In the genomic region with DNA sequence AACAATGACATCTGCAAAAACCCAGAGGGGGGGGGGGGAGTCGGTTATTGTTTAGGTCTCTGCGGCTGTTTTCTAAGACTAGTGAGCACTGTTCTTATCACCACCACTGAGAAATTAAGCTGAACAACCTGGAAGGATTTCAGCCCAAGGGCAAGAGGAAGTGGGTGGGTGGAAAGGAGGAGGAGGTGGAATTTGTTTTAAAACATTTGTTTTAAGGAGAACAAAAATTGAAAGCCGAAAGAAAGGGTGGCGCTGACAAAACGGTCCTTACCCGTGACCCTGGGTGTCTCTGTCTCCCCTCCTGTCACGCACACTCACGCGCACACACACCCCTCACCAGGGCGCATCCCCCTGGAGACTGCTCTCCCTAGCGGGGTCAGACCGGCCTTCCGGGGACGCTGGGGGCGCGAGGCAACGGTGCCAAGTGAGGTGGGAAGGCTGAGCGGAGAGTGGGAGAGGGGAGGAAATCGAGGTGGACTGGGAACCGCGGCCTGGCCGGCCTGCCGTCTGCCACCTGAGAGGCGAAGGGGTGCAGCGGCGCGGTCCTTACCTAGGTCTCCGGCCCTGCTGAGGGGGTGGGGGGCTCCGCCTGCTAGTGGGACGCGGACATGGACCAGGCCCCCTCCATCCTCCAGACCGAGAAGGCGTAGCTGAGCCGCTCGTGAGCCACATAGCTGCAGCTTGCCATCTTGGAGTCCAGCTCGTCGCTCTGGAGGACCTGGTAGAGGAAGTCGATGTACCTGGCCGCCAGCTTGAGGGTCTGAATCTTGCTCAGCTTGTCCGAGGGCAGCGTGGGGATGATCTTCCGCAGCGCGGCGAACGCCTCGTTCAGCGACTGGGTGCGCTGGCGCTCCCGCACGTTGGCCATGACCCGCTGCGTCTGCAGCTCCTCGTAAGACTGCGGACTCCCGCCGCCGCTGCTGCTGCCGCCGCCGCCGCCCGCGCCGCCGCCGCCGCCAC, we compare ENCODE assay signal across 1 cellular context.
TF ChIP-seq lines count a peak whose summit lies in the region.

No MANE protein-coding gene starts in this region.

TF ChIP-seq in HEK293, 187 proteins besides CTCF, POLR2A, EP300 and RAD21 (continued from another document):
- TF ChIP-seq ZNF37A (tag by site-specific recombination; IDR thresholded peaks at IDR 0.05) (no peak), EGR2 (tag by site-specific recombination; IDR thresholded peaks at IDR 0.05; ENCODE audit: low read depth) (peak; percentile 64), ZBTB8A (tag by site-specific recombination; IDR thresholded peaks at IDR 0.05) (no peak), ZSCAN23 (tag by site-specific recombination; IDR thresholded peaks at IDR 0.05) (no peak), ZBTB17 (tag by site-specific recombination; IDR thresholded peaks at IDR 0.05) (peak; percentile 81), MYNN (tag by site-specific recombination; IDR thresholded peaks at IDR 0.05; ENCODE audit: borderline replicate concordance) (no peak), ZNF10 (tag by site-specific recombination; IDR thresholded peaks at IDR 0.05) (no peak), ZNF624 (tag by site-specific recombination; IDR thresholded peaks at IDR 0.05) (no peak), ZNF785 (tag by site-specific recombination; IDR thresholded peaks at IDR 0.05) (no peak), ZNF19 (tag by site-specific recombination; IDR thresholded peaks at IDR 0.05; ENCODE audit: low read depth) (no peak), ZNF2 (tag by site-specific recombination; IDR thresholded peaks at IDR 0.05) (no peak), ZNF521 (tag by site-specific recombination; IDR thresholded peaks at IDR 0.05) (no peak), HOXA7 (CRISPR knock-in tag; IDR thresholded peaks at IDR 0.05; ENCODE audit: borderline replicate concordance) (no peak), ZNF843 (tag by site-specific recombination; IDR thresholded peaks at IDR 0.05) (no peak), KLF8 (tag by site-specific recombination; IDR thresholded peaks at IDR 0.05) (no peak), ZFHX2 (tag by site-specific recombination; conservative IDR thresholded peaks at IDR 0.05) (peak; percentile 65), SETDB1 (IDR thresholded peaks at IDR 0.05; ENCODE audit: insufficient read length, low read length) (no peak), ZNF777 (tag by site-specific recombination; IDR thresholded peaks at IDR 0.05; ENCODE audit: borderline replicate concordance) (peak; percentile 30; the same call in 1 of the 2 replicates)
- TF ChIP-seq, protein P1, sequence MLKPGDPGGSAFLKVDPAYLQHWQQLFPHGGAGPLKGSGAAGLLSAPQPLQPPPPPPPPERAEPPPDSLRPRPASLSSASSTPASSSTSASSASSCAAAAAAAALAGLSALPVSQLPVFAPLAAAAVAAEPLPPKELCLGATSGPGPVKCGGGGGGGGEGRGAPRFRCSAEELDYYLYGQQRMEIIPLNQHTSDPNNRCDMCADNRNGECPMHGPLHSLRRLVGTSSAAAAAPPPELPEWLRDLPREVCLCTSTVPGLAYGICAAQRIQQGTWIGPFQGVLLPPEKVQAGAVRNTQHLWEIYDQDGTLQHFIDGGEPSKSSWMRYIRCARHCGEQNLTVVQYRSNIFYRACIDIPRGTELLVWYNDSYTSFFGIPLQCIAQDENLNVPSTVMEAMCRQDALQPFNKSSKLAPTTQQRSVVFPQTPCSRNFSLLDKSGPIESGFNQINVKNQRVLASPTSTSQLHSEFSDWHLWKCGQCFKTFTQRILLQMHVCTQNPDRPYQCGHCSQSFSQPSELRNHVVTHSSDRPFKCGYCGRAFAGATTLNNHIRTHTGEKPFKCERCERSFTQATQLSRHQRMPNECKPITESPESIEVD (tag by site-specific recombination; IDR thresholded peaks at IDR 0.05), result no peak
- TF ChIP-seq, protein P2, sequence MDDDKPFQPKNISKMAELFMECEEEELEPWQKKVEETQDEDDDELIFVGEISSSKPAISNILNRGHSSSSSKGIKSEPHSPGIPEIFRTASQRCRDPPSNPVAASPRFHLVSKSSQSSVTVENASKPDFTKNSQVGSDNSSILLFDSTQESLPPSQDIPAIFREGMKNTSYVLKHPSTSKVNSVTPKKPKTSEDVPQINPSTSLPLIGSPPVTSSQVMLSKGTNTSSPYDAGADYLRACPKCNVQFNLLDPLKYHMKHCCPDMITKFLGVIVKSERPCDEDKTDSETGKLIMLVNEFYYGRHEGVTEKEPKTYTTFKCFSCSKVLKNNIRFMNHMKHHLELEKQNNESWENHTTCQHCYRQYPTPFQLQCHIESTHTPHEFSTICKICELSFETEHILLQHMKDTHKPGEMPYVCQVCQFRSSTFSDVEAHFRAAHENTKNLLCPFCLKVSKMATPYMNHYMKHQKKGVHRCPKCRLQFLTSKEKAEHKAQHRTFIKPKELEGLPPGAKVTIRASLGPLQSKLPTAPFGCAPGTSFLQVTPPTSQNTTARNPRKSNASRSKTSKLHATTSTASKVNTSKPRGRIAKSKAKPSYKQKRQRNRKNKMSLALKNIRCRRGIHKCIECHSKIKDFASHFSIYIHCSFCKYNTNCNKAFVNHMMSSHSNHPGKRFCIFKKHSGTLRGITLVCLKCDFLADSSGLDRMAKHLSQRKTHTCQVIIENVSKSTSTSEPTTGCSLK (tag by site-specific recombination; IDR thresholded peaks at IDR 0.05), result no peak
- TF ChIP-seq, protein P3, sequence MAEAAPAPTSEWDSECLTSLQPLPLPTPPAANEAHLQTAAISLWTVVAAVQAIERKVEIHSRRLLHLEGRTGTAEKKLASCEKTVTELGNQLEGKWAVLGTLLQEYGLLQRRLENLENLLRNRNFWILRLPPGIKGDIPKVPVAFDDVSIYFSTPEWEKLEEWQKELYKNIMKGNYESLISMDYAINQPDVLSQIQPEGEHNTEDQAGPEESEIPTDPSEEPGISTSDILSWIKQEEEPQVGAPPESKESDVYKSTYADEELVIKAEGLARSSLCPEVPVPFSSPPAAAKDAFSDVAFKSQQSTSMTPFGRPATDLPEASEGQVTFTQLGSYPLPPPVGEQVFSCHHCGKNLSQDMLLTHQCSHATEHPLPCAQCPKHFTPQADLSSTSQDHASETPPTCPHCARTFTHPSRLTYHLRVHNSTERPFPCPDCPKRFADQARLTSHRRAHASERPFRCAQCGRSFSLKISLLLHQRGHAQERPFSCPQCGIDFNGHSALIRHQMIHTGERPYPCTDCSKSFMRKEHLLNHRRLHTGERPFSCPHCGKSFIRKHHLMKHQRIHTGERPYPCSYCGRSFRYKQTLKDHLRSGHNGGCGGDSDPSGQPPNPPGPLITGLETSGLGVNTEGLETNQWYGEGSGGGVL (tag by site-specific recombination; IDR thresholded peaks at IDR 0.05), result peak; percentile 29; the same call in 1 of the 2 replicates
- TF ChIP-seq, protein P4, sequence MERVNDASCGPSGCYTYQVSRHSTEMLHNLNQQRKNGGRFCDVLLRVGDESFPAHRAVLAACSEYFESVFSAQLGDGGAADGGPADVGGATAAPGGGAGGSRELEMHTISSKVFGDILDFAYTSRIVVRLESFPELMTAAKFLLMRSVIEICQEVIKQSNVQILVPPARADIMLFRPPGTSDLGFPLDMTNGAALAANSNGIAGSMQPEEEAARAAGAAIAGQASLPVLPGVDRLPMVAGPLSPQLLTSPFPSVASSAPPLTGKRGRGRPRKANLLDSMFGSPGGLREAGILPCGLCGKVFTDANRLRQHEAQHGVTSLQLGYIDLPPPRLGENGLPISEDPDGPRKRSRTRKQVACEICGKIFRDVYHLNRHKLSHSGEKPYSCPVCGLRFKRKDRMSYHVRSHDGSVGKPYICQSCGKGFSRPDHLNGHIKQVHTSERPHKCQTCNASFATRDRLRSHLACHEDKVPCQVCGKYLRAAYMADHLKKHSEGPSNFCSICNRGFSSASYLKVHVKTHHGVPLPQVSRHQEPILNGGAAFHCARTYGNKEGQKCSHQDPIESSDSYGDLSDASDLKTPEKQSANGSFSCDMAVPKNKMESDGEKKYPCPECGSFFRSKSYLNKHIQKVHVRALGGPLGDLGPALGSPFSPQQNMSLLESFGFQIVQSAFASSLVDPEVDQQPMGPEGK (tag by site-specific recombination; IDR thresholded peaks at IDR 0.05), result peak; percentile 55
- TF ChIP-seq, protein P5, sequence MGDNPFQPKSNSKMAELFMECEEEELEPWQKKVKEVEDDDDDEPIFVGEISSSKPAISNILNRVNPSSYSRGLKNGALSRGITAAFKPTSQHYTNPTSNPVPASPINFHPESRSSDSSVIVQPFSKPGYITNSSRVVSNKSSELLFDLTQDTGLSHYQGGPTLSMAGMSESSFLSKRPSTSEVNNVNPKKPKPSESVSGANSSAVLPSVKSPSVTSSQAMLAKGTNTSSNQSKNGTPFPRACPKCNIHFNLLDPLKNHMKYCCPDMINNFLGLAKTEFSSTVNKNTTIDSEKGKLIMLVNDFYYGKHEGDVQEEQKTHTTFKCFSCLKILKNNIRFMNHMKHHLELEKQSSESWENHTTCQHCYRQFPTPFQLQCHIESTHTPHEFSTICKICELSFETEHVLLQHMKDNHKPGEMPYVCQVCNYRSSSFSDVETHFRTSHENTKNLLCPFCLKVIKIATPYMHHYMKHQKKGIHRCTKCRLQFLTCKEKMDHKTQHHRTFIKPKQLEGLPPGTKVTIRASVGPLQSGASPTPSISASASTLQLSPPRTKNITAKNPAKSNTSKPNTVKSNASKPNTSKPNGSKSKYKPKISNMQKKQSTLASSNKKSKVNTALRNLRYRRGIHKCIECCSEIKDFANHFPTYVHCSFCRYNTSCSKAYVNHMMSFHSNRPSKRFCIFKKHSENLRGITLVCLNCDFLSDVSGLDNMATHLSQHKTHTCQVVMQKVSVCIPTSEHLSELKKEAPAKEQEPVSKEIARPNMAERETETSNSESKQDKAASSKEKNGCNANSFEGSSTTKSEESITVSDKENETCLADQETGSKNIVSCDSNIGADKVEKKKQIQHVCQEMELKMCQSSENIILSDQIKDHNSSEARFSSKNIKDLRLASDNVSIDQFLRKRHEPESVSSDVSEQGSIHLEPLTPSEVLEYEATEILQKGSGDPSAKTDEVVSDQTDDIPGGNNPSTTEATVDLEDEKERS (tag by site-specific recombination; IDR thresholded peaks at IDR 0.05), result no peak
TF ChIP-seq in HEK293: peak in this region for 18.
